ENCODE assay signal across 19 cellular contexts in the genomic region with DNA sequence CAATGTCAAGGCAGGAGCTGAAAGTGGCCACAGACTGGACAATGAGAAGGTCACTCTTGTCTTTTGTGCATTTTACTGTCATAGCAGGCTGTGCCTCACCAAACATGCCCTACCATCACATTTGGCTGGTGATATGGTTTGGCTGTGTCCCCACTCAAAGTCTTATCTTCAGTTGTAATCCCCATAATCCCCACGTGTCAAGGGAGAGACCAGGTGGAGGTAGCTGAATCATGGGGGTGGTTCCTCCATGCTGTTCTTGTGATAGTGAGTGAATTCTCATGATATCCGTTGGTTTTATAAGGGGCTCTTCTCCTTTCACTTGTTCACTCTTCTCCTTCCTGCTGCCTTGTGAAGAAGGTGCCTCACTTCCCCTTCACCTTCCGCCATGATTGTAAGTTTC.
"Had no signal": no experiment of that assay in that cellular context is flagged by ENCODE, and none has a peak within 500 bp of the region (broad histone marks: within the 10 kb centered on the region; RNA-seq: fewer than 3 reads in every experiment).

No MANE protein-coding gene starts in this region.

- H3K4me3 ChIP-seq: colonic mucosa, esophagus squamous epithelium, heart right ventricle, left lung, lower lobe of right lung, prostate gland, right atrium auricular region, thoracic aorta, tibial nerve, upper lobe of left lung had no signal

- H3K36me3 ChIP-seq: colonic mucosa, esophagus squamous epithelium, heart right ventricle, left lung, lower lobe of right lung, neutrophil, prostate gland, right atrium auricular region, thoracic aorta, tibial nerve, upper lobe of left lung had no signal

- H3K4me1 ChIP-seq: esophagus squamous epithelium, prostate gland had no signal

- H3K27ac ChIP-seq: colonic mucosa, esophagus squamous epithelium, heart right ventricle, left lung, lower lobe of right lung, neutrophil, prostate gland, right atrium auricular region, thoracic aorta, tibial nerve, upper lobe of left lung had no signal

- H3K9me3 ChIP-seq: colonic mucosa, esophagus squamous epithelium, heart right ventricle, left lung, lower lobe of right lung, neutrophil, prostate gland, right atrium auricular region, thoracic aorta, tibial nerve, upper lobe of left lung had no signal

- H3K27me3 ChIP-seq: colonic mucosa, esophagus squamous epithelium, heart right ventricle, left lung, neutrophil, right atrium auricular region, tibial nerve, upper lobe of left lung had no signal

- DNase-seq: colonic mucosa; effector memory CD4-positive, alpha-beta T cell; erythroblast; esophagus squamous epithelium; foreskin melanocyte; glutamatergic neuron; heart right ventricle; hippocampal formation; left lung; lower lobe of right lung; natural killer cell; stimulated activated CD4-positive, alpha-beta T cell treated with anti-CD3 and anti-CD28 coated beads, Interleukin-2, amount 100 ng/mL, for 24 hours; stimulated activated CD4-positive, alpha-beta T cell treated with anti-CD3 and anti-CD28 coated beads, Interleukin-4, amount 100 ng/mL, for 4 hours; upper lobe of left lung had no signal
